8 cellular contexts compared by ENCODE assay signal in genomic region chr22:38218661-38219331, GRCh38. TPM values are rescaled to one million over a fixed set of nuclear protein-coding genes. Genes with fewer than 3 reads are reported as not detected.
DNase-seq lines count a peak whose midpoint lies in the region; ATAC-seq and TF ChIP-seq lines count a peak whose summit lies in the region.

No MANE protein-coding gene starts in this region.

- H3K27me3 ChIP-seq in naive thymus-derived CD4-positive, alpha-beta T cell (ENCODE audit: control insufficient read depth in 2 of 2, insufficient read depth in 2 of 2, low read length in 2 of 2): no peaks in the 10 kb centered on the region
- no peaks in the 10 kb centered on the region for H3K27me3 ChIP-seq in upper lobe of right lung

- H3K27ac Mint-ChIP-seq in naive thymus-derived CD4-positive, alpha-beta T cell: peak overlapping the region in 3 of 9 donors; percentile 16 to 73 (median 41)

- CTCF ChIA-PET in naive thymus-derived CD4-positive, alpha-beta T cell (lab: Charles Lee): no interaction called here
- CTCF ChIA-PET in HEK293T (lab: Yijun Ruan, JAX): interaction anchor here (0.5 to 1.0 kb wide), 2 partner anchors 67 to 104 kb away, joined by 3 read pairs; no protein-coding TSS in a partner anchor

- peak overlapping the region; percentile 7 for H3K27ac ChIP-seq in naive thymus-derived CD4-positive, alpha-beta T cell (ENCODE audit: low read depth, low read length)
- H3K27ac ChIP-seq in upper lobe of right lung: peak overlapping the region; percentile 78

- DNase-seq in GM13976 (ENCODE audit: low spot score) (peak; percentile 63), T-helper 9 cell (peak; percentile 57), epithelial cell of proximal tubule (ENCODE audit: low read depth) (peak; percentile 67), upper lobe of right lung (peak; percentile 91), HEK293T (ENCODE audit: extremely low spot score) (no peak)
- DNase-seq in naive thymus-derived CD4-positive, alpha-beta T cell: peak in 1 of 9 donors; percentile 52

- H3K36me3 ChIP-seq in naive thymus-derived CD4-positive, alpha-beta T cell (ENCODE audit: control insufficient read depth in 2 of 3, insufficient read depth in 3 of 3, low read length in 3 of 3): peaks cover 0 to 29% (median 4%) of the 10 kb centered on the region in 3 experiments
- peaks cover 15% of the 10 kb centered on the region for H3K36me3 ChIP-seq in upper lobe of right lung

- H3K4me3 Mint-ChIP-seq in naive thymus-derived CD4-positive, alpha-beta T cell: no peak overlapping the region

- TF ChIP-seq CTCF in GM13976 (IDR thresholded peaks at IDR 0.05; ENCODE audit: borderline replicate concordance, control extremely low read depth, extremely low read depth, insufficient read depth, missing control alignments): no peak
- no peak for TF ChIP-seq CTCF in epithelial cell of proximal tubule (conservative IDR thresholded peaks at IDR 0.05; ENCODE audit: low read depth, low read length)
- no peak for TF ChIP-seq CTCF in upper lobe of right lung (IDR thresholded peaks at IDR 0.05)

- H3K27me3 Mint-ChIP-seq in naive thymus-derived CD4-positive, alpha-beta T cell: no peaks in the 10 kb centered on the region

- H3K9me3 Mint-ChIP-seq in naive thymus-derived CD4-positive, alpha-beta T cell: no peaks in the 10 kb centered on the region

- no peaks in the 10 kb centered on the region for H3K9me3 ChIP-seq in naive thymus-derived CD4-positive, alpha-beta T cell (ENCODE audit: control insufficient read depth in 2 of 3, low read length in 3 of 3)
- no peaks in the 10 kb centered on the region for H3K9me3 ChIP-seq in upper lobe of right lung

- POLR2A ChIA-PET in naive thymus-derived CD4-positive, alpha-beta T cell (lab: Charles Lee): no interaction called here
- POLR2A ChIA-PET in HEK293T (lab: Yijun Ruan, JAX): interaction anchor here (0.8 kb wide), 1 partner anchor 128 kb away, joined by 3 read pairs; no protein-coding TSS in a partner anchor

- peaks cover 5 to 10% of the 10 kb centered on the region in 2 donors for H3K4me1 ChIP-seq in naive thymus-derived CD4-positive, alpha-beta T cell (ENCODE audit: control insufficient read depth in 2 of 2, insufficient read depth in 2 of 2, low read length in 2 of 2)
- peaks cover 31% of the 10 kb centered on the region for H3K4me1 ChIP-seq in upper lobe of right lung

- H3K36me3 Mint-ChIP-seq in naive thymus-derived CD4-positive, alpha-beta T cell: peaks cover 0 to 8% (median 3%) of the 10 kb centered on the region in 5 donors

- in situ Hi-C loops in GM13976 (cut with MboI; ENCODE audit: low sequenced_read_pairs, unreplicated experiment): no loop called here

- peaks cover 5 to 17% (median 7%) of the 10 kb centered on the region in 7 donors for H3K4me1 Mint-ChIP-seq in naive thymus-derived CD4-positive, alpha-beta T cell

- ATAC-seq in naive thymus-derived CD4-positive, alpha-beta T cell: peak; percentile 30
- ATAC-seq in upper lobe of right lung: peak; percentile 83
- no peak for ATAC-seq in HG02759 (IDR thresholded peaks at IDR 0.05; ENCODE audit: unreplicated experiment)
- ATAC-seq in HG02623 (IDR thresholded peaks at IDR 0.05; ENCODE audit: unreplicated experiment): no peak

- intact Hi-C loops in naive thymus-derived CD4-positive, alpha-beta T cell (cut with micrococcal nuclease): no loop called here
- intact Hi-C loops in upper lobe of right lung (cut with DNase I): no loop called here

- H3K4me3 ChIP-seq in epithelial cell of proximal tubule (ENCODE audit: low read depth, low read length) (no peak overlapping the region), upper lobe of right lung (no peak overlapping the region)
- no peak overlapping the region for H3K4me3 ChIP-seq in naive thymus-derived CD4-positive, alpha-beta T cell (ENCODE audit: low read length)

TF ChIP-seq in HEK293T, 16 proteins besides CTCF, POLR2A, EP300 and RAD21:
- TF ChIP-seq ZNF384 (IDR thresholded peaks at IDR 0.05) (no peak), BHLHE40 (IDR thresholded peaks at IDR 0.05; ENCODE audit: borderline replicate concordance) (no peak), SP1 (IDR thresholded peaks at IDR 0.05) (no peak)

RNA-seq across cellular contexts. Expression of gene MAFF, which starts 17.0 kb away (rescaled TPM):
- 30.6 and 42.1 TPM in 2 replicates for total RNA-seq in epithelial cell of proximal tubule
- total RNA-seq in naive thymus-derived CD4-positive, alpha-beta T cell: 10 to 100 TPM in 2 of 5 experiments, 1 to 10 TPM in 3; 4.8 to 72.6 (median 5.5) TPM
- 1 to 10 TPM; 1.6 to 2.3 TPM for polyA plus RNA-seq in naive thymus-derived CD4-positive, alpha-beta T cell
- 48.9 TPM for total RNA-seq in upper lobe of right lung

RNA-seq across cellular contexts. Expression of gene PLA2G6, which starts 37.2 kb away (rescaled TPM):
- total RNA-seq in epithelial cell of proximal tubule: 5.6 and 13.5 TPM in 2 replicates
- 100 to 1,000 TPM in 3 of 5 experiments, 10 to 100 TPM in 2; 66.5 to 252 (median 105) TPM for total RNA-seq in naive thymus-derived CD4-positive, alpha-beta T cell
- 1 to 10 TPM; 4.8 to 8.3 TPM for polyA plus RNA-seq in naive thymus-derived CD4-positive, alpha-beta T cell
- 52.4 TPM for total RNA-seq in upper lobe of right lung

RNA-seq across cellular contexts. Expression of gene TMEM184B, which starts 54.0 kb away (rescaled TPM):
- total RNA-seq in epithelial cell of proximal tubule (51.9 and 90.2 TPM in 2 replicates), upper lobe of right lung (79.2 TPM)
- 10 to 100 TPM; 26.9 to 41.3 (median 35.0) TPM for total RNA-seq in naive thymus-derived CD4-positive, alpha-beta T cell
- 10 to 100 TPM in 1 of 2 donors, 1 to 10 TPM in 1; 9.0 to 19.5 TPM for polyA plus RNA-seq in naive thymus-derived CD4-positive, alpha-beta T cell

Comparison
In these comparisons a context has a peak if more than half of its experiments do, and no peak if none do; other contexts are left out.
1. ATAC-seq: peak in naive thymus-derived CD4-positive, alpha-beta T cell (single experiment) and upper lobe of right lung (single experiment); none in HG02759 (single experiment) and HG02623 (single experiment).